In genomic region chr13:82701021-82701420, GRCh38 we compare ENCODE assay signal across 32 cellular contexts.
"Had no signal": no experiment of that assay in that cellular context is flagged by ENCODE, and none has a peak within 500 bp of the region (broad histone marks: within the 10 kb centered on the region; RNA-seq: fewer than 3 reads in every experiment).

No MANE protein-coding gene starts in this region.

- H3K4me1 ChIP-seq: adrenal gland, body of pancreas, breast epithelium had no signal

- H3K4me1 Mint-ChIP-seq: activated B cell treated with CpG ODN at 0.5 μM for 24 hours; activated CD4-positive, alpha-beta T cell treated with anti-CD3 and anti-CD28 coated beads, Interleukin-2, amount 10 ng/mL, durations not matched to agents 24 days and 14 days; activated naive CD8-positive, alpha-beta T cell treated with anti-CD3 and anti-CD28 coated beads for 36 hours; activated T-helper 17 cell treated with anti-CD3 and anti-CD28 coated beads, Interleukin-2, amount 50 U/mL, for 72 hours; T-helper 17 cell had no signal

- H3K27me3 ChIP-seq: adrenal gland, body of pancreas, brain microvascular endothelial cell, breast epithelium had no signal

- H3K9me3 Mint-ChIP-seq: activated CD4-positive, alpha-beta memory T cell treated with anti-CD3 and anti-CD28 coated beads for 36 hours; activated CD4-positive, alpha-beta T cell treated with anti-CD3 and anti-CD28 coated beads, Interleukin-2, amount 10 ng/mL, durations not matched to agents 24 days and 14 days; activated CD8-positive, alpha-beta T cell treated with anti-CD3 and anti-CD28 coated beads for 36 hours; activated naive CD4-positive, alpha-beta T cell treated with anti-CD3 and anti-CD28 coated beads for 36 hours; activated naive CD8-positive, alpha-beta T cell treated with anti-CD3 and anti-CD28 coated beads for 36 hours; activated T-cell treated with anti-CD3 and anti-CD28 coated beads, Interleukin-2, amount 50 U/mL, for 4 hours; activated T-helper 1 cell treated with anti-CD3 and anti-CD28 coated beads, Interleukin-12 subunit alpha, Interleukin-12 subunit beta, Interleukin-2, Interleukin-4 antibody, amounts not matched to agents 30 ng/mL and 10 ng/mL and 1 ng/mL, durations not matched to agents 14 hours and 24 hours and 36 hours; activated T-helper 17 cell treated with anti-CD3 and anti-CD28 coated beads, Interleukin-2, amount 50 U/mL, for 72 hours had no signal

- H3K4me3 ChIP-seq: adrenal gland, body of pancreas, breast epithelium had no signal

- H3K36me3 Mint-ChIP-seq: activated CD4-positive, alpha-beta memory T cell treated with anti-CD3 and anti-CD28 coated beads for 36 hours; activated naive CD4-positive, alpha-beta T cell treated with anti-CD3 and anti-CD28 coated beads, Interleukin-2, amount 50 U/mL, for 72 hours; activated naive CD8-positive, alpha-beta T cell treated with anti-CD3 and anti-CD28 coated beads for 36 hours had no signal

- DNase-seq: activated B cell treated with CpG ODN at 0.5 μM for 24 hours; activated CD4-positive, alpha-beta memory T cell treated with anti-CD3 and anti-CD28 coated beads for 36 hours; activated CD4-positive, alpha-beta T cell treated with anti-CD3 and anti-CD28 coated beads for 4 hours; activated CD4-positive, alpha-beta T cell treated with anti-CD3 and anti-CD28 coated beads, Interleukin-2, amount 10 ng/mL, durations not matched to agents 24 days and 14 days; activated CD4-positive, alpha-beta T cell treated with anti-CD3 and anti-CD28 coated beads, Interleukin-2, amount 50 U/mL, for 1 hour; activated CD4-positive, alpha-beta T cell treated with anti-CD3 and anti-CD28 coated beads, Interleukin-2, amount 50 U/mL, for 4 hours; activated CD4-positive, CD25-positive, alpha-beta regulatory T cell treated with anti-CD3 and anti-CD28 coated beads, Interleukin-2, amount 50 U/mL, for 72 hours; activated CD8-positive, alpha-beta memory T cell treated with anti-CD3 and anti-CD28 coated beads, Interleukin-2, amount 50 U/mL, for 4 hours; activated CD8-positive, alpha-beta T cell treated with anti-CD3 and anti-CD28 coated beads for 36 hours; activated effector memory CD4-positive, alpha-beta T cell treated with anti-CD3 and anti-CD28 coated beads, Interleukin-2, amount 50 U/mL, for 16 hours; activated gamma-delta T cell treated with Interleukin-2 at 50 U/mL for 16 hours; activated naive CD4-positive, alpha-beta T cell; activated naive CD4-positive, alpha-beta T cell treated with anti-CD3 and anti-CD28 coated beads for 36 hours; activated naive CD4-positive, alpha-beta T cell treated with anti-CD3 and anti-CD28 coated beads, Interleukin-2, amount 50 U/mL, for 16 hours; activated naive CD8-positive, alpha-beta T cell treated with anti-CD3 and anti-CD28 coated beads for 36 hours; activated T-cell treated with anti-CD3 and anti-CD28 coated beads for 4 hours; activated T-cell treated with anti-CD3 and anti-CD28 coated beads, Interleukin-2, amount 50 U/mL, for 1 hour; activated T-cell treated with anti-CD3 and anti-CD28 coated beads, Interleukin-2, amount 50 U/mL, for 4 hours; activated T-cell treated with anti-CD3 and anti-CD28 coated beads, Interleukin-2, amount 50 U/mL, for 72 hours; adrenal gland; amniotic stem cell; body of pancreas; brain microvascular endothelial cell; central memory CD4-positive, alpha-beta T cell; T-helper 17 cell had no signal

- H3K36me3 ChIP-seq: adrenal gland, brain microvascular endothelial cell, breast epithelium had no signal

- ATAC-seq: activated CD8-positive, alpha-beta T cell treated with anti-CD3 and anti-CD28 coated beads for 36 hours; activated naive CD4-positive, alpha-beta T cell treated with anti-CD3 and anti-CD28 coated beads, Interleukin-2, amount 50 U/mL, for 72 hours; activated T-cell treated with anti-CD3 and anti-CD28 coated beads, Interleukin-2, amount 50 U/mL, for 4 hours; activated T-cell treated with anti-CD3 and anti-CD28 coated beads, Interleukin-2, amount 50 U/mL, for 72 hours; activated T-helper 17 cell treated with anti-CD3 and anti-CD28 coated beads, Interleukin-2, amount 50 U/mL, for 72 hours; body of pancreas; T-helper 17 cell had no signal

- H3K9me3 ChIP-seq: body of pancreas, breast epithelium had no signal

- FAIRE-seq: astrocyte, TTC549 had no signal

- H3K27me3 Mint-ChIP-seq: activated B cell treated with CpG ODN at 0.5 μM for 24 hours; activated CD4-positive, alpha-beta memory T cell treated with anti-CD3 and anti-CD28 coated beads for 36 hours; activated CD4-positive, alpha-beta T cell treated with anti-CD3 and anti-CD28 coated beads, Interleukin-2, amount 10 ng/mL, durations not matched to agents 24 days and 14 days; activated CD8-positive, alpha-beta T cell treated with anti-CD3 and anti-CD28 coated beads for 36 hours; activated naive CD8-positive, alpha-beta T cell treated with anti-CD3 and anti-CD28 coated beads for 36 hours; T-helper 17 cell had no signal

- H3K27ac Mint-ChIP-seq: activated B cell treated with CpG ODN at 0.5 μM for 24 hours; activated CD4-positive, alpha-beta memory T cell treated with anti-CD3 and anti-CD28 coated beads for 36 hours; activated CD4-positive, alpha-beta T cell treated with anti-CD3 and anti-CD28 coated beads, Interleukin-2, amount 10 ng/mL, durations not matched to agents 24 days and 14 days; activated CD8-positive, alpha-beta T cell treated with anti-CD3 and anti-CD28 coated beads for 36 hours; activated naive CD4-positive, alpha-beta T cell treated with anti-CD3 and anti-CD28 coated beads for 36 hours; activated naive CD4-positive, alpha-beta T cell treated with anti-CD3 and anti-CD28 coated beads, Interleukin-2, amount 50 U/mL, for 72 hours; activated naive CD8-positive, alpha-beta T cell treated with anti-CD3 and anti-CD28 coated beads for 36 hours; activated T-cell treated with anti-CD3 and anti-CD28 coated beads, Interleukin-2, amount 50 U/mL, for 72 hours; activated T-helper 1 cell treated with anti-CD3 and anti-CD28 coated beads, Interleukin-12 subunit alpha, Interleukin-12 subunit beta, Interleukin-2, Interleukin-4 antibody, amounts not matched to agents 30 ng/mL and 10 ng/mL and 1 ng/mL, durations not matched to agents 14 hours and 24 hours and 36 hours; activated T-helper 17 cell treated with anti-CD3 and anti-CD28 coated beads, Interleukin-2, amount 50 U/mL, for 72 hours; T-helper 17 cell had no signal

- H3K27ac ChIP-seq: adrenal gland, body of pancreas, brain microvascular endothelial cell, breast epithelium, VCaP had no signal

- H3K4me3 Mint-ChIP-seq: activated B cell treated with CpG ODN at 0.5 μM for 24 hours; activated CD4-positive, alpha-beta memory T cell treated with anti-CD3 and anti-CD28 coated beads for 36 hours; activated CD4-positive, alpha-beta T cell treated with anti-CD3 and anti-CD28 coated beads, Interleukin-2, amount 10 ng/mL, durations not matched to agents 24 days and 14 days; activated CD8-positive, alpha-beta T cell treated with anti-CD3 and anti-CD28 coated beads for 36 hours; activated naive CD4-positive, alpha-beta T cell treated with anti-CD3 and anti-CD28 coated beads for 36 hours; activated naive CD8-positive, alpha-beta T cell treated with anti-CD3 and anti-CD28 coated beads for 36 hours; activated T-cell treated with anti-CD3 and anti-CD28 coated beads, Interleukin-2, amount 50 U/mL, for 4 hours; activated T-cell treated with anti-CD3 and anti-CD28 coated beads, Interleukin-2, amount 50 U/mL, for 72 hours; activated T-helper 1 cell treated with anti-CD3 and anti-CD28 coated beads, Interleukin-12 subunit alpha, Interleukin-12 subunit beta, Interleukin-2, Interleukin-4 antibody, amounts not matched to agents 30 ng/mL and 10 ng/mL and 1 ng/mL, durations not matched to agents 14 hours and 24 hours and 36 hours; activated T-helper 17 cell treated with anti-CD3 and anti-CD28 coated beads, Interleukin-2, amount 50 U/mL, for 72 hours; T-helper 17 cell had no signal
